8 cellular contexts compared by ENCODE assay signal in genomic region chr1:111755321-111756123, GRCh38. TPM values are rescaled to one million over a fixed set of nuclear protein-coding genes. Genes with fewer than 3 reads are reported as not detected.
DNase-seq lines count a peak whose midpoint lies in the region; ATAC-seq and TF ChIP-seq lines count a peak whose summit lies in the region.

DDX20 (plus strand) TSS chr1:111755901; CDS start chr1:111755925, 24 bp downstream.

- peaks cover 41% of the 10 kb centered on the region for H3K4me1 Mint-ChIP-seq in dendritic cell treated with granulocyte-macrophage colony-stimulating factor and Interleukin-4, amounts not matched to agents 40 ng/mL and 50 ng/mL, for 4 days (ENCODE audit: low read depth)

- peak; percentile 97 for DNase-seq in CD1c-positive myeloid dendritic cell (ENCODE audit: extremely low spot score)
- peak; percentile 95 for DNase-seq in NCI-H748 (lab: John Stamatoyannopoulos, UW; ENCODE audit: unreplicated experiment)
- peak; percentile 84 to 86 for DNase-seq in activated CD4-positive, alpha-beta T cell treated with anti-CD3 and anti-CD28 coated beads, Interleukin-2, amount 50 U/mL, for 24 hours (ENCODE audit: low read depth in 1 of 2, low spot score in 1 of 2)
- peak; percentile 93 for DNase-seq in stimulated activated CD4-positive, alpha-beta T cell treated with anti-CD3 and anti-CD28 coated beads, Interleukin-4, amount 100 ng/mL, for 24 hours

- no peaks in the 10 kb centered on the region for H3K9me3 ChIP-seq in liver (ENCODE audit: control insufficient read depth in 4 of 4, low read length in 3 of 4)

- WGBS in liver, result under 1% methylated on average over 67 of the region's 67 CpGs

- peak; percentile 83 for TF ChIP-seq CTCF in liver (IDR thresholded peaks at IDR 0.05; ENCODE audit: low read depth, low read length, missing input control)

- H3K9me3 Mint-ChIP-seq in dendritic cell treated with granulocyte-macrophage colony-stimulating factor and Interleukin-4, amounts not matched to agents 40 ng/mL and 50 ng/mL, for 4 days, result no peaks in the 10 kb centered on the region

- intact Hi-C loops in dendritic cell treated with granulocyte-macrophage colony-stimulating factor and Interleukin-4, amounts not matched to agents 40 ng/mL and 50 ng/mL, for 4 days (cut with micrococcal nuclease), result loop anchor here (1.0 to 2.0 kb wide), 3 partner anchors 22 to 306 kb away; partner anchors contain the start of genes ATP5PB and WDR77

- peaks cover 1 to 25% (median 15%) of the 10 kb centered on the region in 4 donors for H3K4me1 ChIP-seq in liver (ENCODE audit: control insufficient read depth in 4 of 4, insufficient read depth in 4 of 4, low read length in 3 of 4)

- H3K27me3 ChIP-seq in liver (ENCODE audit: control insufficient read depth in 4 of 4, insufficient read depth in 4 of 4, low read length in 3 of 4), result no peaks in the 10 kb centered on the region

- H3K27me3 Mint-ChIP-seq in dendritic cell treated with granulocyte-macrophage colony-stimulating factor and Interleukin-4, amounts not matched to agents 40 ng/mL and 50 ng/mL, for 4 days, result no peaks in the 10 kb centered on the region

- peak; percentile 92 for ATAC-seq in GM19372 (IDR thresholded peaks at IDR 0.05; ENCODE audit: low read depth, unreplicated experiment)
- peak; percentile 77 for ATAC-seq in HG03558 (IDR thresholded peaks at IDR 0.05; ENCODE audit: extremely low read depth, unreplicated experiment)

- H3K4me3 Mint-ChIP-seq in dendritic cell treated with granulocyte-macrophage colony-stimulating factor and Interleukin-4, amounts not matched to agents 40 ng/mL and 50 ng/mL, for 4 days, result peak within 1 kb of the TSS; percentile 95

- peak within 1 kb of the TSS; percentile 78 to 99 (median 82) for H3K4me3 ChIP-seq in liver (ENCODE audit: low read depth in 1 of 3, low read length in 3 of 3)

- H3K36me3 Mint-ChIP-seq in dendritic cell treated with granulocyte-macrophage colony-stimulating factor and Interleukin-4, amounts not matched to agents 40 ng/mL and 50 ng/mL, for 4 days (ENCODE audit: low read depth), result peaks cover 35% of the 10 kb centered on the region

- peak within 1 kb of the TSS; percentile 91 to 95 for H3K27ac ChIP-seq in liver (ENCODE audit: low read depth in 1 of 2, low read length in 2 of 2)

- H3K27ac Mint-ChIP-seq in dendritic cell treated with granulocyte-macrophage colony-stimulating factor and Interleukin-4, amounts not matched to agents 40 ng/mL and 50 ng/mL, for 4 days, result peak within 1 kb of the TSS; percentile 94

- H3K9ac ChIP-seq in liver (ENCODE audit: low read depth in 1 of 2, low read length in 2 of 2), result peak within 1 kb of the TSS; percentile 63 to 87

- TF ChIP-seq RAD21 in liver (IDR thresholded peaks at IDR 0.05), result peak; percentile 68 to 70

- H3K36me3 ChIP-seq in liver (ENCODE audit: control insufficient read depth in 4 of 4, insufficient read depth in 3 of 4, low read depth in 1 of 4, low read length in 3 of 4), result peaks cover 0 to 4% (median 0%) of the 10 kb centered on the region in 4 donors

TF ChIP-seq in liver, 16 proteins besides CTCF, POLR2A, EP300 and RAD21:
- TF ChIP-seq HNF4G (IDR thresholded peaks at IDR 0.05) (no peak), TAF1 (conservative IDR thresholded peaks at IDR 0.05) (no peak), ATF3 (IDR thresholded peaks at IDR 0.05) (peak; percentile 36), REST (IDR thresholded peaks at IDR 0.05) (peak; percentile 32), FOXA1 (IDR thresholded peaks at IDR 0.05) (no peak), RXRA (IDR thresholded peaks at IDR 0.05) (peak in 1 of 2 donors; percentile 26), HNF4A (conservative IDR thresholded peaks at IDR 0.05) (no peak), SP1 (IDR thresholded peaks at IDR 0.05) (peak; percentile 68), FOXA2 (IDR thresholded peaks at IDR 0.05) (no peak), JUND (IDR thresholded peaks at IDR 0.05) (no peak), YY1 (IDR thresholded peaks at IDR 0.05) (peak; percentile 96), EGR1 (IDR thresholded peaks at IDR 0.05; ENCODE audit: low read depth in 2 of 2) (no peak), NR2F2 (IDR thresholded peaks at IDR 0.05) (peak; percentile 14), ZBTB33 (IDR thresholded peaks at IDR 0.05) (peak; percentile 99), GABPA (IDR thresholded peaks at IDR 0.05 in 1 of 2, conservative IDR thresholded peaks at IDR 0.05 in 1 of 2) (peak; percentile 35 to 83), MAX (IDR thresholded peaks at IDR 0.05) (no peak)

RNA-seq across cellular contexts. Expression of gene DDX20, which starts in this region (rescaled TPM):
- 1 to 10 TPM; 6.6 to 8.6 TPM for total RNA-seq in liver
- 1 to 10 TPM; 2.3 to 2.7 TPM for polyA plus RNA-seq in liver

Comparison
In these comparisons a context has a peak if more than half of its experiments do, and no peak if none do; other contexts are left out.
1. Peak in every context shown above with its lines: DNase-seq, ATAC-seq, H3K4me3 ChIP-seq and H3K27ac ChIP-seq.